Comparison of ENCODE assay signal across 9 cellular contexts in genomic region chrX:12999422-12999821, GRCh38.
A peak's percentile ranks its signal among the peaks of the same experiment; 100 is the strongest.
DNase-seq lines count a peak whose midpoint lies in the region; ATAC-seq and TF ChIP-seq lines count a peak whose summit lies in the region.
"Had no signal": no experiment of that assay in that cellular context is flagged by ENCODE, and none has a peak within 500 bp of the region (broad histone marks: within the 10 kb centered on the region; RNA-seq: fewer than 3 reads in every experiment).

No MANE protein-coding gene starts in this region.

- H3K27ac ChIP-seq in layer of hippocampus (ENCODE audit: low read depth, low read length) = peak overlapping the region; percentile 33
- H3K27ac ChIP-seq: epithelial cell of prostate had no signal

- no peaks in the 10 kb centered on the region for H3K27me3 ChIP-seq in GM06990 (replicated peaks; ENCODE audit: control insufficient read depth, insufficient read depth, low read length)
- no peaks in the 10 kb centered on the region for H3K27me3 ChIP-seq in layer of hippocampus (ENCODE audit: control insufficient read depth, insufficient read depth, low read length)

- no peaks in the 10 kb centered on the region for H3K36me3 ChIP-seq in GM06990 (ENCODE audit: control insufficient read depth, insufficient read depth, low read length)

- peak; percentile 57 for DNase-seq in GM06990 (ENCODE audit: extremely low read depth, insufficient read length)
- peak; percentile 34 for DNase-seq in T follicular helper cell (ENCODE audit: low read depth)
- DNase-seq in NCI-H2196 (lab: John Stamatoyannopoulos, UW; ENCODE audit: unreplicated experiment) = no peak
- no peak for DNase-seq in hepatic stellate cell (ENCODE audit: low spot score)
- DNase-seq in NCI-H2107 (lab: John Stamatoyannopoulos, UW) = no peak

- TF ChIP-seq CTCF in GM06990 (IDR thresholded peaks at IDR 0.05; ENCODE audit: insufficient read depth, low read length, poor library complexity, severe bottlenecking) = no peak

- H3K4me3 ChIP-seq in GM06990 (replicated peaks; ENCODE audit: low read depth, low read length) = peak overlapping the region; percentile 37

- peak; percentile 51 for ATAC-seq in GM21825 (IDR thresholded peaks at IDR 0.05; ENCODE audit: unreplicated experiment)
- no peak for ATAC-seq in GM19035 (IDR thresholded peaks at IDR 0.05; ENCODE audit: unreplicated experiment)

Comparison
In these comparisons a context has a peak if more than half of its experiments do, and no peak if none do; other contexts are left out.
1. DNase-seq: peak in GM06990 (single experiment) and T follicular helper cell (single experiment); none in NCI-H2196 (single experiment), hepatic stellate cell (single experiment) and NCI-H2107 (single experiment).